Comparison of ENCODE assay signal across 8 cellular contexts in the genomic region with DNA sequence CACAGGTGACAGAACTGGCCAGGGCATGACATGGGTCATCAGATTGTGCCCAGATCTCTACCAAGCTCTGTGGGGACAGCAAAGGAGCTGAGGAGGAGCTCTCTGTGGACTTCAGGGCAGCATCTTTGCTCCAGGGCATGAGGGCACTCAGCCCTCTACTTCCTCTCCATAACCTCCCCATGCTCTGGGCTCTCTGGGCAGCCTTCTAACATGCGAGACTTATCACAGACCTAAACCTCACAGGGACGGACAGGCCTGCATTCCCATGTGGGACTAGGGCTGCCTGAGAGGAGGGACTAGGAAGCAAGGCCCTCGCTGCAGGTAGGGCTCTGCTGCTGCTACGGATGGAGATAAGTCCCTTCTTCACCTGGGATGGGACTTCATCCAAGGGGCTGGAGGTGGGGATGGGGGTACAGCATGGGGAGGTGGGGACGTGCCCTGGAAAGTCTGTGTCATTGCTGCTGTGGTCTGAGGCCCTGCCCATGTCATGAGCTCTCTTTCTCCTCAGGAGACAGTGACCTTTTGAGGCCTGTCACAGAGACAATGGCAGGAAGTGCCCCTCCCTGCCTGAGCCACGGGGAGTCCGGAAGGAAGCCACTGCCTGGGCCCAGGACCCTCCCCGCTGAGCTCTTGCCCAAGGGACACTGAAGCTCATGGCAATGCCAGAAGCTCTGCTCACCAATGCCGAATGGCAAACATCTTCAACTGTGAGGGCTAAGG. TPM values are rescaled to one million over a fixed set of nuclear protein-coding genes. Genes with fewer than 3 reads are reported as not detected.
DNase-seq lines count a peak whose midpoint lies in the region; ATAC-seq and TF ChIP-seq lines count a peak whose summit lies in the region.

No MANE protein-coding gene starts in this region.

- H2BK15ac ChIP-seq in neuronal stem cell (ENCODE audit: low read length) = no peak overlapping the region

- TF ChIP-seq POLR2A in testis (IDR thresholded peaks at IDR 0.05) = no peak

- H3K9ac ChIP-seq in neuronal stem cell (ENCODE audit: low read depth, low read length, poor library complexity) = no peak overlapping the region

- no peaks in the 10 kb centered on the region for H3K9me3 Mint-ChIP-seq in activated naive CD4-positive, alpha-beta T cell treated with anti-CD3 and anti-CD28 coated beads for 36 hours

- peaks cover 4% of the 10 kb centered on the region for H3K36me3 Mint-ChIP-seq in activated naive CD4-positive, alpha-beta T cell treated with anti-CD3 and anti-CD28 coated beads for 36 hours (ENCODE audit: low read depth)

- no peak overlapping the region for H2AK5ac ChIP-seq in neuronal stem cell (ENCODE audit: low read depth, low read length)

- H3K18ac ChIP-seq in neuronal stem cell (ENCODE audit: low read length) = peak overlapping the region; percentile 0

- TF ChIP-seq CTCF in GM10266 (IDR thresholded peaks at IDR 0.05; ENCODE audit: control insufficient read depth, insufficient read depth, low read depth, missing control alignments) (no peak), testis (IDR thresholded peaks at IDR 0.05) (no peak)

- in situ Hi-C loops in HAP-1 (cut with MboI; ENCODE audit: low sequenced_read_pairs) = no loop called here

- no peak overlapping the region for H2AFZ ChIP-seq in neuronal stem cell (ENCODE audit: low read length)

- no peak overlapping the region for H3K23ac ChIP-seq in neuronal stem cell (ENCODE audit: low read depth, low read length, poor library complexity)

- H3K14ac ChIP-seq in neuronal stem cell (ENCODE audit: low read length) = no peak overlapping the region

- H3K4me1 ChIP-seq in SJSA1 (replicated peaks) (peaks cover 16% of the 10 kb centered on the region), neuronal stem cell (ENCODE audit: control insufficient read depth in 2 of 2, insufficient read depth in 1 of 2, low read depth in 1 of 2, low read length in 2 of 2) (peaks cover 30 to 35% of the 10 kb centered on the region in 2 donors), testis (peaks cover 18% of the 10 kb centered on the region), HAP-1 (no peaks in the 10 kb centered on the region; the same call in 1 of the 2 replicates)

- H2BK5ac ChIP-seq in neuronal stem cell (ENCODE audit: low read length) = no peak overlapping the region

- H2BK120ac ChIP-seq in neuronal stem cell (ENCODE audit: low read depth, low read length) = no peak overlapping the region

- H3K27ac ChIP-seq in SJSA1 (no peak overlapping the region), neuronal stem cell (replicated peaks; ENCODE audit: low read length) (no peak overlapping the region), testis (no peak overlapping the region)

- no peak overlapping the region for H4K91ac ChIP-seq in neuronal stem cell (ENCODE audit: low read depth, low read length, poor library complexity)

- H3K27ac Mint-ChIP-seq in activated naive CD4-positive, alpha-beta T cell treated with anti-CD3 and anti-CD28 coated beads for 36 hours = peak overlapping the region; percentile 90

- H3K9me3 ChIP-seq in SJSA1 (replicated peaks) = no peaks in the 10 kb centered on the region
- H3K9me3 ChIP-seq in neuronal stem cell (replicated peaks in 1 of 2; ENCODE audit: control insufficient read depth in 2 of 2, insufficient read depth in 1 of 2, low read depth in 1 of 2, low read length in 2 of 2) = no peaks in the 10 kb centered on the region
- H3K9me3 ChIP-seq in testis = no peaks in the 10 kb centered on the region
- H3K9me3 ChIP-seq in HAP-1 = no peaks in the 10 kb centered on the region

- no peaks in the 10 kb centered on the region for H3K36me3 ChIP-seq in SJSA1
- H3K36me3 ChIP-seq in neuronal stem cell (replicated peaks in 1 of 2; ENCODE audit: control insufficient read depth in 2 of 2, insufficient read depth in 2 of 2, low read length in 2 of 2) = peaks cover 0 to 14% of the 10 kb centered on the region in 2 donors
- H3K36me3 ChIP-seq in testis (ENCODE audit: low read depth, missing control alignments) = no peaks in the 10 kb centered on the region
- no peaks in the 10 kb centered on the region for H3K36me3 ChIP-seq in HAP-1 (replicated peaks)

- ATAC-seq in GM21526 (IDR thresholded peaks at IDR 0.05; ENCODE audit: low FRiP score, unreplicated experiment) (no peak), HG02981 (IDR thresholded peaks at IDR 0.05; ENCODE audit: unreplicated experiment) (no peak)

- peaks cover 57% of the 10 kb centered on the region for H3K4me1 Mint-ChIP-seq in activated naive CD4-positive, alpha-beta T cell treated with anti-CD3 and anti-CD28 coated beads for 36 hours (ENCODE audit: low read depth)

- no peaks in the 10 kb centered on the region for H3K27me3 ChIP-seq in SJSA1 (replicated peaks)
- no peaks in the 10 kb centered on the region for H3K27me3 ChIP-seq in neuronal stem cell (ENCODE audit: control insufficient read depth in 3 of 3, insufficient read depth in 3 of 3, low read depth in 1 of 3, low read length in 3 of 3)
- H3K27me3 ChIP-seq in testis = no peaks in the 10 kb centered on the region
- H3K27me3 ChIP-seq in HAP-1 (ENCODE audit: low read depth) = no peaks in the 10 kb centered on the region

- DNase-seq in GM10266 (ENCODE audit: extremely low spot score) (peak; percentile 57), SJSA1 (ENCODE audit: low read depth in 1 of 2, low spot score in 2 of 2) (peak; percentile 27 to 52), neuronal stem cell (ENCODE audit: low spot score) (no peak), testis (no peak), HAP-1 (ENCODE audit: low spot score in 2 of 2) (no peak)
- DNase-seq in activated naive CD4-positive, alpha-beta T cell treated with anti-CD3 and anti-CD28 coated beads for 36 hours = peak; percentile 86

- no peak overlapping the region for H3K4me2 ChIP-seq in neuronal stem cell (ENCODE audit: insufficient read depth, low read length, poor library complexity, severe bottlenecking)

- no CpG with 5 or more reads among the region's 9 CpGs for WGBS in neuronal stem cell (ENCODE audit: extremely low coverage in 2 of 2, insufficient read length in 2 of 2, insufficient replicate concordance in 1 of 2), 2 donors
- 83 to 95% methylated on average over 5 to 9 of the region's 9 CpGs for WGBS in testis, 2 donors

- H3K79me1 ChIP-seq in neuronal stem cell (ENCODE audit: low read depth, low read length) = no peaks in the 10 kb centered on the region

- no peak overlapping the region for H2BK12ac ChIP-seq in neuronal stem cell (ENCODE audit: low read length)

- intact Hi-C loops in activated naive CD4-positive, alpha-beta T cell treated with anti-CD3 and anti-CD28 coated beads for 36 hours (cut with micrococcal nuclease) = loop anchor here (1.0 kb wide), 1 partner anchor 30 kb away; no protein-coding TSS in a partner anchor
- intact Hi-C loops in testis (cut with DNase I; ENCODE audit: low total_unique reads) = no loop called here

- no peak overlapping the region for H3K4ac ChIP-seq in neuronal stem cell (ENCODE audit: low read length)

- H3K4me3 ChIP-seq in SJSA1 (no peak overlapping the region), neuronal stem cell (ENCODE audit: low read length in 2 of 2) (no peak overlapping the region), testis (no peak overlapping the region), HAP-1 (no peak overlapping the region)

- CTCF ChIA-PET in activated naive CD4-positive, alpha-beta T cell treated with anti-CD3 and anti-CD28 coated beads for 36 hours (lab: Charles Lee) = interaction anchor here (0.9 to 1.4 kb wide), 5 partner anchors 10 to 131 kb away, joined by 3 to 5 read pairs (median 4); no protein-coding TSS in a partner anchor

- no peak overlapping the region for H4K8ac ChIP-seq in neuronal stem cell (ENCODE audit: low read depth, low read length)

- no peaks in the 10 kb centered on the region for H3K27me3 Mint-ChIP-seq in activated naive CD4-positive, alpha-beta T cell treated with anti-CD3 and anti-CD28 coated beads for 36 hours (ENCODE audit: low read depth)

- H3K4me3 Mint-ChIP-seq in activated naive CD4-positive, alpha-beta T cell treated with anti-CD3 and anti-CD28 coated beads for 36 hours = peak overlapping the region; percentile 55

RNA-seq across cellular contexts. Expression of gene PITPNM2, which starts 44.1 kb away (rescaled TPM):
- total RNA-seq in SJSA1 (2014; rRNA removed; shearing (Covaris generic)) = 0.42 TPM in 1 of 2 replicates, not detected in the other
- total RNA-seq in activated naive CD4-positive, alpha-beta T cell treated with anti-CD3 and anti-CD28 coated beads for 36 hours = 10 to 100 TPM; 15.4 TPM
- 1.3 TPM for polyA plus RNA-seq in neuronal stem cell (2013, experiment 1 of 2)
- polyA plus RNA-seq in neuronal stem cell (2013, experiment 2 of 2) = 1.3 TPM
- total RNA-seq in testis = 10 to 100 TPM; 25.3 to 38.3 TPM
- polyA plus RNA-seq in testis (ENCODE audit: insufficient read depth, low read depth, low replicate concordance) = 24.2 TPM

Comparison
In these comparisons a context has a peak if more than half of its experiments do, and no peak if none do; other contexts are left out.
1. DNase-seq: peak in GM10266 (single experiment), SJSA1 (2 of 2) and activated naive CD4-positive, alpha-beta T cell treated with anti-CD3 and anti-CD28 coated beads for 36 hours (single experiment); none in neuronal stem cell (single experiment), testis (single experiment) and HAP-1 (0 of 2).
2. RNA of gene PITPNM2, which starts 44.1 kb away (total RNA-seq): 25.3 to 38.3 TPM in testis and 15.4 TPM in activated naive CD4-positive, alpha-beta T cell treated with anti-CD3 and anti-CD28 coated beads for 36 hours; 0.42 TPM in SJSA1; every median in the first group is over 10 times any median in the second.